In the genomic region with DNA sequence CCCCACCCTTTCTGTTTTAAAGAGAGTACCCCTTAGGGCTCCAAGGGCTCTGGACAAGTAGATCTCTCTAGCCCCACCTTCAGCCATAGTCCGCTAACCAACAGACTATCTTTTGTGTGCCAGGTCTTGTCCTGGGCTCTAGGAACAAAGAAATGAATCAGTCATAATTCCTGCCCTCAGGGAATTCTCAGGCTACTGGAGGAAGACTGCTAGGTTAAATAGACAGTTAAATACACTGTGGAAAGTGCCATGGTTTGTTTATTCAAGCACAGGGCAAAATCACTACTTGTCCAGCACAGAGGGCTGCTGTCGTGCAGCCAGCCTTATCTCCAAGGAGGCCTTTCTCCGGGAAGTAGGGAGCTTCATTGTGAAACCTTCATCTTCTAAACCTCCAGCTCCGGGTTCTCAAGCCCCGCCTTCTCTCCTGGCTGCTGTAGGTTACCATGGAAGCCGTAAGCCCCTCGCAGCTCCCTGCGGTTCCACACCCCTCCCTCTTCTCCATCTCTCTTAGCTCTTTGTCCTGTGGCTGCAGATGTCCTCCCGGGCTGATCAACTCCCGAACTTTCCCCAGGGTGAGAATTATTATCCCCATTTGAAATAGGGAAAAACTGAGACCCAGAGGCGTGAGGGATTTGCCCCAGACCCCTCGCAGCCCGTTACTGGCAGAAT, we compare ENCODE assay signal across 8 cellular contexts. TPM values are rescaled to one million over a fixed set of nuclear protein-coding genes. Genes with fewer than 3 reads are reported as not detected.
DNase-seq lines count a peak whose midpoint lies in the region; ATAC-seq and TF ChIP-seq lines count a peak whose summit lies in the region.

No MANE protein-coding gene starts in this region.

- DNase-seq in DMS 273 (lab: John Stamatoyannopoulos, UW; ENCODE audit: unreplicated experiment) = peak; percentile 43
- DNase-seq in DMS 273 treated with DMSO at 0.1 percent for 48 hours (lab: John Stamatoyannopoulos, UW) = no peak
- peak; percentile 95 for DNase-seq in NCI-H69 (lab: John Stamatoyannopoulos, UW)
- DNase-seq in fibroblast of pulmonary artery (ENCODE audit: low read depth) = peak; percentile 70
- peak; percentile 11 for DNase-seq in retinal pigment epithelial cell (ENCODE audit: low read depth)
- no peak for DNase-seq in activated T-helper 1 cell treated with anti-CD3 and anti-CD28 coated beads, Interleukin-12 subunit alpha, Interleukin-12 subunit beta, Interleukin-2, Interleukin-4 antibody, amounts not matched to agents 30 ng/mL and 10 ng/mL and 1 ng/mL, durations not matched to agents 14 hours and 24 hours and 36 hours (ENCODE audit: low spot score)

- intact Hi-C loops in activated T-helper 1 cell treated with anti-CD3 and anti-CD28 coated beads, Interleukin-12 subunit alpha, Interleukin-12 subunit beta, Interleukin-2, Interleukin-4 antibody, amounts not matched to agents 30 ng/mL and 10 ng/mL and 1 ng/mL, durations not matched to agents 14 hours and 24 hours and 36 hours (cut with micrococcal nuclease) = no loop called here

- peaks cover 25% of the 10 kb centered on the region for H3K4me1 Mint-ChIP-seq in activated T-helper 1 cell treated with anti-CD3 and anti-CD28 coated beads, Interleukin-12 subunit alpha, Interleukin-12 subunit beta, Interleukin-2, Interleukin-4 antibody, amounts not matched to agents 30 ng/mL and 10 ng/mL and 1 ng/mL, durations not matched to agents 14 hours and 24 hours and 36 hours (ENCODE audit: low read depth)

- TF ChIP-seq CTCF in fibroblast of pulmonary artery (IDR thresholded peaks at IDR 0.05; ENCODE audit: low read length, missing control alignments) (no peak), retinal pigment epithelial cell (conservative IDR thresholded peaks at IDR 0.05; ENCODE audit: low read depth, low read length) (no peak)

- no peak for ATAC-seq in GM21576 (IDR thresholded peaks at IDR 0.05; ENCODE audit: unreplicated experiment)
- ATAC-seq in GM18907 (IDR thresholded peaks at IDR 0.05; ENCODE audit: unreplicated experiment) = no peak

- H3K27ac Mint-ChIP-seq in activated T-helper 1 cell treated with anti-CD3 and anti-CD28 coated beads, Interleukin-12 subunit alpha, Interleukin-12 subunit beta, Interleukin-2, Interleukin-4 antibody, amounts not matched to agents 30 ng/mL and 10 ng/mL and 1 ng/mL, durations not matched to agents 14 hours and 24 hours and 36 hours = no peak overlapping the region

- H3K9me3 Mint-ChIP-seq in activated T-helper 1 cell treated with anti-CD3 and anti-CD28 coated beads, Interleukin-12 subunit alpha, Interleukin-12 subunit beta, Interleukin-2, Interleukin-4 antibody, amounts not matched to agents 30 ng/mL and 10 ng/mL and 1 ng/mL, durations not matched to agents 14 hours and 24 hours and 36 hours = no peaks in the 10 kb centered on the region

- H3K4me3 ChIP-seq in fibroblast of pulmonary artery (replicated peaks; ENCODE audit: low read depth, low read length) = peak overlapping the region; percentile 7
- peak overlapping the region; percentile 28 for H3K4me3 ChIP-seq in retinal pigment epithelial cell (ENCODE audit: low read length)

- H3K27me3 Mint-ChIP-seq in activated T-helper 1 cell treated with anti-CD3 and anti-CD28 coated beads, Interleukin-12 subunit alpha, Interleukin-12 subunit beta, Interleukin-2, Interleukin-4 antibody, amounts not matched to agents 30 ng/mL and 10 ng/mL and 1 ng/mL, durations not matched to agents 14 hours and 24 hours and 36 hours (ENCODE audit: insufficient read depth) = no peaks in the 10 kb centered on the region

- H3K36me3 Mint-ChIP-seq in activated T-helper 1 cell treated with anti-CD3 and anti-CD28 coated beads, Interleukin-12 subunit alpha, Interleukin-12 subunit beta, Interleukin-2, Interleukin-4 antibody, amounts not matched to agents 30 ng/mL and 10 ng/mL and 1 ng/mL, durations not matched to agents 14 hours and 24 hours and 36 hours (ENCODE audit: low read depth) = peaks cover 7% of the 10 kb centered on the region

- H3K4me3 Mint-ChIP-seq in activated T-helper 1 cell treated with anti-CD3 and anti-CD28 coated beads, Interleukin-12 subunit alpha, Interleukin-12 subunit beta, Interleukin-2, Interleukin-4 antibody, amounts not matched to agents 30 ng/mL and 10 ng/mL and 1 ng/mL, durations not matched to agents 14 hours and 24 hours and 36 hours = no peak overlapping the region

RNA-seq across cellular contexts. Expression of a gene that starts 29.8 kb away (rescaled TPM):
- 5.7 and 6.0 TPM in 2 replicates for total RNA-seq in activated T-helper 1 cell treated with anti-CD3 and anti-CD28 coated beads, Interleukin-12 subunit alpha, Interleukin-12 subunit beta, Interleukin-2, Interleukin-4 antibody, amounts not matched to agents 30 ng/mL and 10 ng/mL and 1 ng/mL, durations not matched to agents 14 hours and 24 hours and 36 hours

RNA-seq across cellular contexts. Expression of a gene that starts 35.4 kb away (rescaled TPM):
- total RNA-seq in activated T-helper 1 cell treated with anti-CD3 and anti-CD28 coated beads, Interleukin-12 subunit alpha, Interleukin-12 subunit beta, Interleukin-2, Interleukin-4 antibody, amounts not matched to agents 30 ng/mL and 10 ng/mL and 1 ng/mL, durations not matched to agents 14 hours and 24 hours and 36 hours = 37.6 and 39.9 TPM in 2 replicates

Comparison
In these comparisons a context has a peak if more than half of its experiments do, and no peak if none do; other contexts are left out.
1. DNase-seq: peak in DMS 273 (single experiment), NCI-H69 (single experiment), fibroblast of pulmonary artery (single experiment) and retinal pigment epithelial cell (single experiment); none in DMS 273 treated with DMSO at 0.1 percent for 48 hours (single experiment) and activated T-helper 1 cell treated with anti-CD3 and anti-CD28 coated beads, Interleukin-12 subunit alpha, Interleukin-12 subunit beta, Interleukin-2, Interleukin-4 antibody, amounts not matched to agents 30 ng/mL and 10 ng/mL and 1 ng/mL, durations not matched to agents 14 hours and 24 hours and 36 hours (single experiment).